ENCODE assay signal across 24 cellular contexts in genomic region chr7:132857703-132858102, GRCh38.
DNase-seq lines count a peak whose midpoint lies in the region; ATAC-seq and TF ChIP-seq lines count a peak whose summit lies in the region.
"Had no signal": no experiment of that assay in that cellular context is flagged by ENCODE, and none has a peak within 500 bp of the region (broad histone marks: within the 10 kb centered on the region; RNA-seq: fewer than 3 reads in every experiment).

No MANE protein-coding gene starts in this region.

- no peak for DNase-seq in stimulated activated naive CD8-positive, alpha-beta T cell treated with anti-CD3 and anti-CD28 coated beads, Interleukin-15, Interleukin-2, amounts not matched to agents 100 U/mL and 50 U/mL, for 24 hours
- no peak for DNase-seq in WTC11 (ENCODE audit: low spot score)
- DNase-seq in nephron progenitor cell = no peak
- DNase-seq in stimulated activated naive B cell treated with anti-CD40 and anti-IgM and Interleukin-4, amounts not matched to agents 10 μg/mL and 1 μg/mL and 100 μg/mL, for 72 hours = no peak
- no peak for DNase-seq in mesendoderm
- no peak for DNase-seq in GM03348 (ENCODE audit: low spot score)
- DNase-seq: 8988T; ACHN; AML-193; BE2C; Calu3; CD4-positive, alpha-beta memory T cell; COR-L47; DMS53; DMS79 treated with DMSO at 0.1 percent for 48 hours; GF-D8; HFFc6 had no signal

- no CpG with 5 or more reads among the region's 4 CpGs for WGBS in mesendoderm (ENCODE audit: extremely low coverage, insufficient coverage, low lambda C conversion rate)

- CTCF ChIA-PET in WTC11 (lab: Charles Lee) = interaction anchor here (0.6 kb wide), 1 partner anchor 1004 kb away, joined by 3 read pairs; no protein-coding TSS in a partner anchor

- H3K79me2 ChIP-seq in mesendoderm (ENCODE audit: control insufficient read depth, insufficient read depth, low read length) = no peaks in the 10 kb centered on the region

- H3K4me1 ChIP-seq in mesendoderm (ENCODE audit: control insufficient read depth, low read depth, low read length) = no peaks in the 10 kb centered on the region
- H3K4me1 ChIP-seq: A549; BLaER1 treated with 17β-estradiol and CSF1 and Interleukin-3, amounts not matched to agents 10 nM and 100 nM had no signal

- no peaks in the 10 kb centered on the region for H3K36me3 ChIP-seq in mesendoderm (ENCODE audit: control insufficient read depth, insufficient read depth, low read length)
- H3K36me3 ChIP-seq: HAP-1 had no signal

- no peak for ATAC-seq in stimulated activated naive CD8-positive, alpha-beta T cell treated with anti-CD3 and anti-CD28 coated beads, Interleukin-15, Interleukin-2, amounts not matched to agents 100 U/mL and 50 U/mL, for 24 hours
- peak; percentile 48; the same call in 1 of the 2 replicates for ATAC-seq in WTC11
- no peak for ATAC-seq in stimulated activated naive B cell treated with anti-CD40 and anti-IgM and Interleukin-4, amounts not matched to agents 10 μg/mL and 1 μg/mL and 100 μg/mL, for 72 hours (replicated peaks)
- ATAC-seq in GM18907 (IDR thresholded peaks at IDR 0.05; ENCODE audit: unreplicated experiment) = no peak
- ATAC-seq: A549, GM23338 had no signal

- POLR2A ChIA-PET in WTC11 (lab: Charles Lee) = no interaction called here

- no peak overlapping the region for H3K4ac ChIP-seq in mesendoderm (ENCODE audit: low read depth, low read length)

- no peaks in the 10 kb centered on the region for H3K27me3 Mint-ChIP-seq in stimulated activated naive CD8-positive, alpha-beta T cell treated with anti-CD3 and anti-CD28 coated beads, Interleukin-15, Interleukin-2, amounts not matched to agents 100 ng/mL and 50 ng/mL, for 24 hours
- H3K27me3 Mint-ChIP-seq in WTC11 (ENCODE audit: low read depth) (no peaks in the 10 kb centered on the region), nephron progenitor cell (ENCODE audit: low read depth, poor library complexity) (no peaks in the 10 kb centered on the region)
- H3K27me3 Mint-ChIP-seq in stimulated activated naive B cell treated with anti-CD40 and anti-IgM and Interleukin-4, amounts not matched to agents 10 μg/mL and 1 μg/mL and 100 μg/mL, for 72 hours = no peaks in the 10 kb centered on the region
- H3K27me3 Mint-ChIP-seq: CD4-positive, alpha-beta memory T cell had no signal

- H3K4me3 ChIP-seq in mesendoderm (ENCODE audit: low read length) = no peak overlapping the region
- H3K4me3 ChIP-seq: A549; BLaER1 treated with 17β-estradiol and CSF1 and Interleukin-3, amounts not matched to agents 10 nM and 100 nM; GM23338; HAP-1 had no signal

- H3K4me2 ChIP-seq in mesendoderm (ENCODE audit: low read length) = no peak overlapping the region
- H3K4me2 ChIP-seq: A549; BLaER1 treated with 17β-estradiol and CSF1 and Interleukin-3, amounts not matched to agents 10 nM and 100 nM; GM23338 had no signal

- H3K79me1 ChIP-seq in mesendoderm (ENCODE audit: low read length) = no peaks in the 10 kb centered on the region

- no peak overlapping the region for H2BK120ac ChIP-seq in mesendoderm (ENCODE audit: low read depth, low read length)

- no peak overlapping the region for H3K27ac ChIP-seq in mesendoderm (ENCODE audit: low read depth, low read length)
- H3K27ac ChIP-seq: A549; BLaER1 treated with 17β-estradiol and CSF1 and Interleukin-3, amounts not matched to agents 10 nM and 100 nM had no signal

- H3K4me3 Mint-ChIP-seq in stimulated activated naive CD8-positive, alpha-beta T cell treated with anti-CD3 and anti-CD28 coated beads, Interleukin-15, Interleukin-2, amounts not matched to agents 100 ng/mL and 50 ng/mL, for 24 hours = no peak overlapping the region
- no peak overlapping the region for H3K4me3 Mint-ChIP-seq in WTC11
- no peak overlapping the region for H3K4me3 Mint-ChIP-seq in nephron progenitor cell
- peak overlapping the region in 1 of 2 donors; percentile 9 for H3K4me3 Mint-ChIP-seq in stimulated activated naive B cell treated with anti-CD40 and anti-IgM and Interleukin-4, amounts not matched to agents 10 μg/mL and 1 μg/mL and 100 μg/mL, for 72 hours
- H3K4me3 Mint-ChIP-seq: CD14-positive monocyte; CD4-positive, alpha-beta memory T cell; GM23338; HFFc6 had no signal

- H3K27ac Mint-ChIP-seq in stimulated activated naive CD8-positive, alpha-beta T cell treated with anti-CD3 and anti-CD28 coated beads, Interleukin-15, Interleukin-2, amounts not matched to agents 100 ng/mL and 50 ng/mL, for 24 hours = peak overlapping the region; percentile 83
- H3K27ac Mint-ChIP-seq in WTC11 = no peak overlapping the region
- H3K27ac Mint-ChIP-seq in nephron progenitor cell = peak overlapping the region; percentile 84
- H3K27ac Mint-ChIP-seq in stimulated activated naive B cell treated with anti-CD40 and anti-IgM and Interleukin-4, amounts not matched to agents 10 μg/mL and 1 μg/mL and 100 μg/mL, for 72 hours = peak overlapping the region; percentile 86
- H3K27ac Mint-ChIP-seq: GM23338, HFFc6 had no signal

- no peak overlapping the region for H3K56ac ChIP-seq in mesendoderm (ENCODE audit: low read length)

- H4K8ac ChIP-seq in mesendoderm (ENCODE audit: low read depth, low read length) = no peak overlapping the region

- no peak overlapping the region for H3K9ac ChIP-seq in mesendoderm (ENCODE audit: low read length)
- H3K9ac ChIP-seq: BLaER1 treated with 17β-estradiol and CSF1 and Interleukin-3, amounts not matched to agents 10 nM and 100 nM had no signal

- no peak overlapping the region for H2BK5ac ChIP-seq in mesendoderm (ENCODE audit: low read length)

- no peak overlapping the region for H2AK5ac ChIP-seq in mesendoderm (ENCODE audit: low read length)

- TF ChIP-seq CTCF in WTC11 (IDR thresholded peaks at IDR 0.05) (no peak), nephron progenitor cell (IDR thresholded peaks at IDR 0.05) (no peak)

- peaks cover 41% of the 10 kb centered on the region for H3K36me3 Mint-ChIP-seq in stimulated activated naive CD8-positive, alpha-beta T cell treated with anti-CD3 and anti-CD28 coated beads, Interleukin-15, Interleukin-2, amounts not matched to agents 100 ng/mL and 50 ng/mL, for 24 hours (ENCODE audit: low read depth)
- H3K36me3 Mint-ChIP-seq in WTC11 = peaks cover under 1% of the 10 kb centered on the region; the same call in 1 of the 2 replicates
- peaks cover 30% of the 10 kb centered on the region for H3K36me3 Mint-ChIP-seq in nephron progenitor cell (ENCODE audit: low read depth)
- peaks cover 11 to 39% of the 10 kb centered on the region in 2 donors for H3K36me3 Mint-ChIP-seq in stimulated activated naive B cell treated with anti-CD40 and anti-IgM and Interleukin-4, amounts not matched to agents 10 μg/mL and 1 μg/mL and 100 μg/mL, for 72 hours

- no peak overlapping the region for H3K18ac ChIP-seq in mesendoderm (ENCODE audit: low read length)

- peaks cover 16% of the 10 kb centered on the region for H3K4me1 Mint-ChIP-seq in stimulated activated naive CD8-positive, alpha-beta T cell treated with anti-CD3 and anti-CD28 coated beads, Interleukin-15, Interleukin-2, amounts not matched to agents 100 ng/mL and 50 ng/mL, for 24 hours (ENCODE audit: low read depth)
- peaks cover 22% of the 10 kb centered on the region for H3K4me1 Mint-ChIP-seq in WTC11
- peaks cover 15% of the 10 kb centered on the region for H3K4me1 Mint-ChIP-seq in nephron progenitor cell
- H3K4me1 Mint-ChIP-seq in stimulated activated naive B cell treated with anti-CD40 and anti-IgM and Interleukin-4, amounts not matched to agents 10 μg/mL and 1 μg/mL and 100 μg/mL, for 72 hours = peaks cover 10 to 19% of the 10 kb centered on the region in 2 donors
- H3K4me1 Mint-ChIP-seq: CD14-positive monocyte had no signal

- no peak overlapping the region for H2BK15ac ChIP-seq in mesendoderm (replicated peaks; ENCODE audit: low read depth)

- H3K27me3 ChIP-seq in mesendoderm (ENCODE audit: insufficient read depth, low read length, poor library complexity) = no peaks in the 10 kb centered on the region
- H3K27me3 ChIP-seq: BE2C; BLaER1 treated with 17β-estradiol and CSF1 and Interleukin-3, amounts not matched to agents 10 nM and 100 nM had no signal

- no peak overlapping the region for H3K23ac ChIP-seq in mesendoderm (ENCODE audit: low read length)

- H4K5ac ChIP-seq in mesendoderm (ENCODE audit: low read length) = no peak overlapping the region

- peaks cover under 1% of the 10 kb centered on the region for H3K9me3 Mint-ChIP-seq in stimulated activated naive CD8-positive, alpha-beta T cell treated with anti-CD3 and anti-CD28 coated beads, Interleukin-15, Interleukin-2, amounts not matched to agents 100 ng/mL and 50 ng/mL, for 24 hours
- H3K9me3 Mint-ChIP-seq in WTC11 (peaks cover under 1% of the 10 kb centered on the region), nephron progenitor cell (peaks cover 8% of the 10 kb centered on the region)
- peaks cover 0 to 2% of the 10 kb centered on the region in 2 donors for H3K9me3 Mint-ChIP-seq in stimulated activated naive B cell treated with anti-CD40 and anti-IgM and Interleukin-4, amounts not matched to agents 10 μg/mL and 1 μg/mL and 100 μg/mL, for 72 hours
- H3K9me3 Mint-ChIP-seq: CD4-positive, alpha-beta memory T cell; GM23338; HFFc6 had no signal

TF ChIP-seq in WTC11, 78 proteins besides CTCF, POLR2A, EP300 and RAD21 (continues in another document):
- TF ChIP-seq SMAD3 (CRISPR knock-in tag; IDR thresholded peaks at IDR 0.05; ENCODE audit: borderline replicate concordance) (no peak), MXD4 (CRISPR knock-in tag; IDR thresholded peaks at IDR 0.05; ENCODE audit: borderline replicate concordance) (no peak), ZNF512 (CRISPR knock-in tag; IDR thresholded peaks at IDR 0.05; ENCODE audit: borderline replicate concordance) (no peak), SP1 (CRISPR knock-in tag; conservative IDR thresholded peaks at IDR 0.05) (no peak), GRHL2 (CRISPR knock-in tag; IDR thresholded peaks at IDR 0.05; ENCODE audit: insufficient replicate concordance, severe bottlenecking) (no peak)
